Comparison of ENCODE assay signal across 8 cellular contexts in the genomic region with DNA sequence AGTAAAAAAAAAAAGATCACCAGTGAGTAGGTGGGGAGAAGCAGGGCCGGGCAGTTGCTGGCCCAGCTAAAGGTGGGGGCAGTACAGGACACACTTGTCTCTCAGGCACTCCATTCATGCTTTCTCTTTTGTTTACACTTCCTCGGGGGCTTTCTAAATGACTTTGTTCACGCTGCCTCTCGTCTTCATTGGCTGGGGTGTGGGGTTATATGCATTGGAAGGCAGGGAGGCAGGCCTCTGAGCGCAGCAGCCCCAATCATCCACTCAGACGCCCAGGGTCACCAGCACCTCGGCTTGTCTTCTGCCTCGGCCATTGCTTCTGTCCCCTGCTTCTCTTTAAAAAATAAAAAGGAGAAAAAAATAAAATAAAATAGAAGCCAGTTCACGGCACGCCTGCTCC. TPM values are rescaled to one million over a fixed set of nuclear protein-coding genes. Genes with fewer than 3 reads are reported as not detected.
A peak's percentile ranks its signal among the peaks of the same experiment; 100 is the strongest.
DNase-seq lines count a peak whose midpoint lies in the region; ATAC-seq and TF ChIP-seq lines count a peak whose summit lies in the region.

No MANE protein-coding gene starts in this region.

- no peak for TF ChIP-seq POLR2A in lower leg skin (IDR thresholded peaks at IDR 0.05)

- no peaks in the 10 kb centered on the region for H3K9me3 Mint-ChIP-seq in MCF 10A (ENCODE audit: unreplicated experiment)

- peak; percentile 29 to 67 for DNase-seq in NCI-H524 (lab: John Stamatoyannopoulos, UW)
- DNase-seq in NCI-H524 treated with DMSO at 0.1 percent for 48 hours (lab: John Stamatoyannopoulos, UW), result no peak
- no peak for DNase-seq in NT2/D1 (ENCODE audit: low read depth, low spot score)
- no peak for DNase-seq in MCF 10A (ENCODE audit: unreplicated experiment)
- peak; percentile 24 to 85 for DNase-seq in lower leg skin (ENCODE audit: low spot score in 2 of 2)
- DNase-seq in stimulated activated naive CD4-positive, alpha-beta T cell (lab: John Stamatoyannopoulos, UW), result peak in 4 of 6 experiments; percentile 3 to 41 (median 26)
- DNase-seq in DMS114 treated with DMSO at 0.1 percent for 48 hours (lab: John Stamatoyannopoulos, UW; ENCODE audit: unreplicated experiment), result no peak

- no peaks in the 10 kb centered on the region for H3K36me3 ChIP-seq in NT2/D1 (ENCODE audit: insufficient read depth, insufficient read length, low read length)

- intact Hi-C loops in MCF 10A (cut with micrococcal nuclease), result loop anchor here (5.0 kb wide), 2 partner anchors 319 to 404 kb away; a partner anchor contains a TSS
- intact Hi-C loops in lower leg skin (cut with DNase I; ENCODE audit: low total_unique reads), result loop anchor here (5.0 kb wide), 1 partner anchor 274 kb away; no protein-coding TSS in a partner anchor

- POLR2A ChIA-PET in MCF 10A (lab: Yijun Ruan, JAX), result interaction anchor here (0.6 to 5.5 kb wide), 10 partner anchors 9 to 404 kb away, joined by 3 to 49 read pairs (median 7); a partner anchor contains a TSS

- TF ChIP-seq CTCF in MCF 10A (IDR thresholded peaks at IDR 0.05; ENCODE audit: unreplicated experiment) (no peak), lower leg skin (IDR thresholded peaks at IDR 0.05) (no peak)

- peak overlapping the region; percentile 73 for H3K4me3 Mint-ChIP-seq in MCF 10A (ENCODE audit: unreplicated experiment)

- H3K4me1 Mint-ChIP-seq in MCF 10A (ENCODE audit: insufficient read depth, unreplicated experiment), result peaks cover 30% of the 10 kb centered on the region

- peak; percentile 53 for ATAC-seq in HG02610 (IDR thresholded peaks at IDR 0.05; ENCODE audit: unreplicated experiment)

- WGBS in lower leg skin, 2 donors, result 2% methylated on average over 10 of the region's 10 CpGs

- CTCF ChIA-PET in MCF 10A (lab: Yijun Ruan, JAX), result interaction anchor here (0.6 to 12.0 kb wide), 14 partner anchors 8 to 671 kb away, joined by 3 to 205 read pairs (median 4); a partner anchor contains a TSS

- H3K9ac ChIP-seq in NT2/D1 (ENCODE audit: insufficient read length, low read depth), result peak overlapping the region; percentile 79

- no peaks in the 10 kb centered on the region for H3K9me3 ChIP-seq in NT2/D1 (ENCODE audit: insufficient read depth, low read length)

- no TSS peak for BruUV-seq in MCF 10A (replicated peaks; lab: Mats Ljungman, UMichigan)

- peaks cover 28% of the 10 kb centered on the region for H3K27me3 ChIP-seq in NT2/D1 (ENCODE audit: insufficient read depth, insufficient read length)

- peaks cover 11% of the 10 kb centered on the region for H3K4me1 ChIP-seq in NT2/D1 (ENCODE audit: insufficient read depth, insufficient read length)

- H3K4me3 ChIP-seq in NT2/D1 (ENCODE audit: insufficient read length, low read depth) (peak overlapping the region; percentile 57), lower leg skin (ENCODE audit: low read depth, poor library complexity, severe bottlenecking) (no peak overlapping the region)

- peak overlapping the region; percentile 78 for H3K27ac Mint-ChIP-seq in MCF 10A (ENCODE audit: low read depth, unreplicated experiment)

- H3K36me3 Mint-ChIP-seq in MCF 10A (ENCODE audit: insufficient read depth, unreplicated experiment), result peaks cover 4% of the 10 kb centered on the region

- no peaks in the 10 kb centered on the region for H3K27me3 Mint-ChIP-seq in MCF 10A (ENCODE audit: insufficient read depth, unreplicated experiment)

RNA-seq across cellular contexts. Expression of a gene that starts 0.4 kb away (rescaled TPM):
- total RNA-seq in MCF 10A (2022), result 1.1 and 1.5 TPM in 2 replicates
- total RNA-seq in lower leg skin, result 1 to 10 TPM; 2.8 to 4.7 (median 3.6) TPM

RNA-seq across cellular contexts. Expression of a gene that starts 4.1 kb away (rescaled TPM):
- total RNA-seq in MCF 10A (2022) (34.9 and 52.9 TPM in 2 replicates), lower leg skin (10 to 100 TPM; 18.1 to 30.9 (median 19.7) TPM)

Comparison
In these comparisons a context has a peak if more than half of its experiments do, and no peak if none do; other contexts are left out.
1. DNase-seq: peak in NCI-H524 (2 of 2), lower leg skin (2 of 2) and stimulated activated naive CD4-positive, alpha-beta T cell (4 of 6); none in NCI-H524 treated with DMSO at 0.1 percent for 48 hours (single experiment), NT2/D1 (single experiment), MCF 10A (single experiment) and DMS114 treated with DMSO at 0.1 percent for 48 hours (single experiment).